ENCODE assay signal across 15 cellular contexts in the genomic region with DNA sequence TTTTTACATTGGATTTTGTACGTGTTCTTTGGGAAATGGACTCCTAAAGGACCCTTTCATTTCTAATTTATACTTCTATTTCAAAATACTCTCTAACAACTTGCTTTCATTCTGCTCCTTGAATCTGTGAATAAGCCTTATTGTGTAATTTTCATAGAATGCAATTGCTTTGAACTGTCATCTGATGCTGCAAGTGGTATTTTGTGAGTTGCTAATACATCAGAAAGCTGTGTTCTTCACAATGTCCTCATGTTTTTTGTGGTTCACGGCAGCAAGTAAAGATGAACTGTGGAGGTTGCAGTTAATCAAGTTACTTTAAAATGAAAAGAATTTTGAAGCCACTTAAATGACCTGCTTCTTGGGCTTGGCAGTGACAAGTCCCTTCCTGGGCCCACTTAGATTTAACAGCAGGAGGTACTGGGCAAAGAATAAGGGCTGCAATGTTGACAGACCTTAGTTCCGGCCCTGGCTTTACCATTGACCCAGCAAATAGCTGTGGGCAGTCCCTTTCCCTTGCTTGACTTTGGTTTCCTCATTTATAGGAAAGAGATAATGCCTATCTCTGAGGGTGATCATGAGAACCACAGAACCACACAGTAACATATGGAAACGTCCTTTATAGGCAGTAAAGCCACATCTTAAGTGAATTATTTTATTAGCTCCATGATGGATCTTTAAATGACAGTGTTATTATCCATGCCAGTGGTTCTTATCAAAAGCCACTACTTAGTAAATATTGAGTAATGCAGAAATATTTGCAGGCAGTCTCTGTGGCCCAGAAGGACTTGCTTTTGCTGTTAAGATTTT. TPM values are rescaled to one million over a fixed set of nuclear protein-coding genes. Genes with fewer than 3 reads are reported as not detected.
DNase-seq lines count a peak whose midpoint lies in the region; ATAC-seq, FAIRE-seq and TF ChIP-seq lines count a peak whose summit lies in the region.
"Had no signal": no experiment of that assay in that cellular context is flagged by ENCODE, and none has a peak within 500 bp of the region (broad histone marks: within the 10 kb centered on the region; RNA-seq: fewer than 3 reads in every experiment).

No MANE protein-coding gene starts in this region.

- FAIRE-seq in GM12891 (lab: Jason Lieb, UNC): no peak
- FAIRE-seq: TTC549 had no signal

- peak overlapping the region; percentile 4 for H3K9ac ChIP-seq in smooth muscle cell (ENCODE audit: low read depth)

- peak overlapping the region; percentile 72 for H3K27ac ChIP-seq in smooth muscle cell (ENCODE audit: low read depth)
- H3K27ac ChIP-seq: heart left ventricle had no signal

- peaks cover 9% of the 10 kb centered on the region for H3K36me3 Mint-ChIP-seq in activated naive CD8-positive, alpha-beta T cell treated with anti-CD3 and anti-CD28 coated beads, Interleukin-2, amount 50 U/mL, for 24 hours (ENCODE audit: low read depth)

- H3K4me1 ChIP-seq in smooth muscle cell (ENCODE audit: low read depth): peaks cover 8% of the 10 kb centered on the region

- no peak overlapping the region for H3K4me3 Mint-ChIP-seq in activated naive CD8-positive, alpha-beta T cell treated with anti-CD3 and anti-CD28 coated beads, Interleukin-2, amount 50 U/mL, for 24 hours
- H3K4me3 Mint-ChIP-seq: activated naive CD8-positive, alpha-beta T cell; neural crest cell had no signal

- no peak for ATAC-seq in activated naive CD8-positive, alpha-beta T cell treated with anti-CD3 and anti-CD28 coated beads, Interleukin-2, amount 50 U/mL, for 24 hours
- ATAC-seq: heart left ventricle, sciatic nerve had no signal

- H3K4me3 ChIP-seq in smooth muscle cell: no peak overlapping the region
- H3K4me3 ChIP-seq: heart left ventricle had no signal

- 34% methylated on average over 4 of the region's 4 CpGs for WGBS in smooth muscle cell (ENCODE audit: low lambda C conversion rate)

- peak overlapping the region; percentile 34 for H3K4me2 ChIP-seq in smooth muscle cell

- H3K27me3 ChIP-seq in smooth muscle cell (ENCODE audit: low read depth): no peaks in the 10 kb centered on the region
- H3K27me3 ChIP-seq: heart left ventricle had no signal

- no peaks in the 10 kb centered on the region for H4K20me1 ChIP-seq in smooth muscle cell (ENCODE audit: low read depth)

- TF ChIP-seq POLR2A in GM12891 (IDR thresholded peaks at IDR 0.05; ENCODE audit: low read depth, low read length): no peak

- H3K79me2 ChIP-seq in smooth muscle cell (ENCODE audit: low read depth): no peaks in the 10 kb centered on the region

- H3K9me3 Mint-ChIP-seq in activated naive CD8-positive, alpha-beta T cell treated with anti-CD3 and anti-CD28 coated beads, Interleukin-2, amount 50 U/mL, for 24 hours: no peaks in the 10 kb centered on the region
- H3K9me3 Mint-ChIP-seq: neural crest cell had no signal

- in situ Hi-C loops in GM13977 (cut with MboI; ENCODE audit: low pct_unique_long_range_greater_than_20kb, low sequenced_read_pairs, unreplicated experiment): no loop called here

- no peak overlapping the region for H2AFZ ChIP-seq in smooth muscle cell (ENCODE audit: low read depth)

- H3F3A ChIP-seq in smooth muscle cell (ENCODE audit: low read depth): peaks cover 8% of the 10 kb centered on the region

- no peak overlapping the region for H3K27ac Mint-ChIP-seq in activated naive CD8-positive, alpha-beta T cell treated with anti-CD3 and anti-CD28 coated beads, Interleukin-2, amount 50 U/mL, for 24 hours

- peak; percentile 76 for DNase-seq in HT-29 (ENCODE audit: low spot score)
- DNase-seq in SW480 (ENCODE audit: low spot score): peak; percentile 64
- DNase-seq in foreskin melanocyte: peak; percentile 57
- no peak for DNase-seq in smooth muscle cell (lab: John Stamatoyannopoulos, UW; ENCODE audit: unreplicated experiment)
- DNase-seq in GM13977 (ENCODE audit: low spot score): no peak
- no peak for DNase-seq in GM12891 (ENCODE audit: insufficient read length, low spot score)
- no peak for DNase-seq in activated naive CD8-positive, alpha-beta T cell treated with anti-CD3 and anti-CD28 coated beads, Interleukin-2, amount 50 U/mL, for 24 hours
- DNase-seq: cerebellar nuclear complex; heart left ventricle; NCI-H2029 treated with DMSO at 0.1 percent for 48 hours; stimulated activated naive CD4-positive, alpha-beta T cell treated with Interleukin-2 at 50 U/mL for 16 hours had no signal

- no peaks in the 10 kb centered on the region for H3K27me3 Mint-ChIP-seq in activated naive CD8-positive, alpha-beta T cell treated with anti-CD3 and anti-CD28 coated beads, Interleukin-2, amount 50 U/mL, for 24 hours
- H3K27me3 Mint-ChIP-seq: activated naive CD8-positive, alpha-beta T cell had no signal

- no peaks in the 10 kb centered on the region for H3K9me3 ChIP-seq in smooth muscle cell (replicated peaks; ENCODE audit: low read depth)
- H3K9me3 ChIP-seq: heart left ventricle had no signal

- no peaks in the 10 kb centered on the region for H3K36me3 ChIP-seq in smooth muscle cell (ENCODE audit: low read depth)
- H3K36me3 ChIP-seq: heart left ventricle had no signal

- H3K4me1 Mint-ChIP-seq in activated naive CD8-positive, alpha-beta T cell treated with anti-CD3 and anti-CD28 coated beads, Interleukin-2, amount 50 U/mL, for 24 hours: peaks cover 24% of the 10 kb centered on the region

- TF ChIP-seq CTCF in smooth muscle cell (IDR thresholded peaks at IDR 0.05; ENCODE audit: borderline replicate concordance, insufficient read depth, poor library complexity, severe bottlenecking) (no peak), GM13977 (IDR thresholded peaks at IDR 0.05; ENCODE audit: extremely low read depth, insufficient read depth, missing control alignments) (no peak)

TF ChIP-seq in GM12891, 5 proteins besides CTCF, POLR2A, EP300 and RAD21:
- TF ChIP-seq POLR2AphosphoS5 (IDR thresholded peaks at IDR 0.05; ENCODE audit: low read depth, low read length) (no peak), PAX5 (IDR thresholded peaks at IDR 0.05; ENCODE audit: insufficient read depth, low read length, severe bottlenecking) (no peak), POU2F2 (IDR thresholded peaks at IDR 0.05; ENCODE audit: low read depth, low read length) (no peak), SPI1 (IDR thresholded peaks at IDR 0.05; ENCODE audit: low read depth, low read length) (no peak), TAF1 (IDR thresholded peaks at IDR 0.05; ENCODE audit: low read depth, low read length) (no peak)
TF ChIP-seq in GM12891: peak in this region for 0.

RNA-seq across cellular contexts. Expression of gene IQGAP2, which starts 54.8 kb away (rescaled TPM):
- 18.6 and 19.4 TPM in 2 replicates for total RNA-seq in HT-29 (2014; rRNA removed; shearing (Covaris generic))
- total RNA-seq in smooth muscle cell: 10.7 and 16.6 TPM in 2 replicates
- polyA plus RNA-seq in smooth muscle cell: 5.7 and 7.3 TPM in 2 replicates
- 12.5 TPM for polyA plus RNA-seq in GM12891 (2012; ENCODE audit: low read depth, missing spikeins)

Comparison
In these comparisons a context has a peak if more than half of its experiments do, and no peak if none do; other contexts are left out.
1. DNase-seq: peak in HT-29 (single experiment), SW480 (single experiment) and foreskin melanocyte (single experiment); none in smooth muscle cell (single experiment), GM13977 (single experiment), GM12891 (single experiment) and activated naive CD8-positive, alpha-beta T cell treated with anti-CD3 and anti-CD28 coated beads, Interleukin-2, amount 50 U/mL, for 24 hours (single experiment).